Comparison of ENCODE assay signal across 35 cellular contexts in the genomic region with DNA sequence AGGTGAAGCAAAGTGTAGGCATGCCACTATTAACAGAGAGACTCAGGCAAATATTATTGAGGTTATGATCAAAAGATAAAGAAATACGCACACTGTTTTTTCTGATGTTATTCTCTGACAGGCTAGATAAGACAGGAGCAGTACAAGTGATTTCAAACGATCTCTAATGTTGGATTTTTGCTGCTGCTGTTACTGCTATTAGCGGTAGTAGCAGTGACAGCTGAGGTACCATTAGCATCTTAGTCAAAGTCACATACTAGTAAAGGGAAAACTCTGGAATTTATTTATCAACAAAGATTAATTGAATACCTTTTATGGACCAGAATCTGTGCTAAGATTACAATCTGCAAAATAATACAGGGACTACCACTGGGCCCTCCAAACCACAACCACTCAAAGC.
"Had no signal": no experiment of that assay in that cellular context is flagged by ENCODE, and none has a peak within 500 bp of the region (broad histone marks: within the 10 kb centered on the region; RNA-seq: fewer than 3 reads in every experiment).

No MANE protein-coding gene starts in this region.

- DNase-seq: Karpas-422, Kasumi-1, KG1, MG63, MM.1S, MV-4-11, NCI-H1048, NCI-H1092, NCI-H1092 treated with DMSO at 0.1 percent for 48 hours, NCI-H1105, NCI-H1105 treated with DMSO at 0.1 percent for 48 hours, NCI-H1417, NCI-H1417 treated with DMSO at 0.1 percent for 48 hours, NCI-H1436, NCI-H1436 treated with DMSO at 0.1 percent for 48 hours, NCI-H146, NCI-H1694, NCI-H1694 treated with DMSO at 0.1 percent for 48 hours, NCI-H187, NCI-H187 treated with DMSO at 0.1 percent for 48 hours, NCI-H1930, NCI-H2029, NCI-H2029 treated with DMSO at 0.1 percent for 48 hours, NCI-H2081, NCI-H2081 treated with DMSO at 0.1 percent for 48 hours, NCI-H2107, NCI-H2171, NCI-H2171 treated with DMSO at 0.1 percent for 48 hours, NCI-H2227 treated with DMSO at 0.1 percent for 48 hours, NCI-H226, NCI-H345, NCI-H446, NCI-H446 treated with DMSO at 0.1 percent for 48 hours, NCI-H510A had no signal

- H3K36me3 ChIP-seq: MG63 had no signal

- H3K27ac ChIP-seq: KMS-11 had no signal

- H3K4me2 ChIP-seq: KMS-11 had no signal

- H3K27me3 ChIP-seq: MG63 had no signal

- H3K4me3 ChIP-seq: MG63 had no signal

- H3K9ac ChIP-seq: KMS-11 had no signal
